In genomic region chr9:101034222-101034621, GRCh38 we compare ENCODE assay signal across 2 cellular contexts.
TF ChIP-seq lines count a peak whose summit lies in the region.

No MANE protein-coding gene starts in this region.

TF ChIP-seq in GM23338, 12 proteins besides CTCF, POLR2A, EP300 and RAD21:
- TF ChIP-seq POLR2AphosphoS5 (IDR thresholded peaks at IDR 0.05; ENCODE audit: low read depth) (no peak), ZNF462 (CRISPR knock-in tag; IDR thresholded peaks at IDR 0.05) (no peak), EZH2 (IDR thresholded peaks at IDR 0.05; ENCODE audit: low read depth, unreplicated experiment) (no peak), ZNF114 (CRISPR knock-in tag; IDR thresholded peaks at IDR 0.05) (no peak), REST (IDR thresholded peaks at IDR 0.05; ENCODE audit: unreplicated experiment) (no peak), CREB1 (CRISPR knock-in tag; IDR thresholded peaks at IDR 0.05; ENCODE audit: low read depth) (no peak), ETS1 (IDR thresholded peaks at IDR 0.05) (no peak), ZNF331 (CRISPR knock-in tag; IDR thresholded peaks at IDR 0.05; ENCODE audit: low read depth) (no peak), JUNB (IDR thresholded peaks at IDR 0.05; ENCODE audit: unreplicated experiment) (no peak), NANOG (IDR thresholded peaks at IDR 0.05; ENCODE audit: borderline replicate concordance) (no peak), EZH2phosphoT487 (IDR thresholded peaks at IDR 0.05; ENCODE audit: unreplicated experiment) (no peak), STAT1 (IDR thresholded peaks at IDR 0.05; ENCODE audit: unreplicated experiment) (no peak)
TF ChIP-seq in GM23338: peak in this region for 0.

TF ChIP-seq in H1, 55 proteins besides CTCF, POLR2A, EP300 and RAD21:
- TF ChIP-seq EGR1 (IDR thresholded peaks at IDR 0.05; ENCODE audit: borderline replicate concordance, low read depth, low read length) (no peak), SP1 (IDR thresholded peaks at IDR 0.05; ENCODE audit: low read depth, low read length) (no peak), TEAD4 (IDR thresholded peaks at IDR 0.05; ENCODE audit: low read depth, low read length) (no peak), KDM4A (IDR thresholded peaks at IDR 0.05; ENCODE audit: low read depth, low read length, severe bottlenecking) (no peak), ASH2L (IDR thresholded peaks at IDR 0.05; ENCODE audit: low read length) (no peak), RNF2 (IDR thresholded peaks at IDR 0.05; ENCODE audit: borderline replicate concordance, low read depth, low read length, missing control alignments, poor library complexity, severe bottlenecking) (no peak), NANOG (IDR thresholded peaks at IDR 0.05; ENCODE audit: insufficient read depth, low read depth, low read length, poor library complexity, severe bottlenecking) (no peak), YY1 (IDR thresholded peaks at IDR 0.05; ENCODE audit: low read depth, low read length) (no peak), JUND (IDR thresholded peaks at IDR 0.05; ENCODE audit: low read length) (no peak), BACH1 (IDR thresholded peaks at IDR 0.05; ENCODE audit: low read length) (no peak), TAF1 (IDR thresholded peaks at IDR 0.05; ENCODE audit: low read depth, low read length) (no peak)
